11 cellular contexts compared by ENCODE assay signal in genomic region chr2:8421658-8422499, GRCh38.
DNase-seq lines count a peak whose midpoint lies in the region; ATAC-seq and TF ChIP-seq lines count a peak whose summit lies in the region.
"Had no signal": no experiment of that assay in that cellular context is flagged by ENCODE, and none has a peak within 500 bp of the region (broad histone marks: within the 10 kb centered on the region; RNA-seq: fewer than 3 reads in every experiment).

No MANE protein-coding gene starts in this region.

- CTCF ChIA-PET in MCF 10A (lab: Yijun Ruan, JAX), result interaction anchor here (1.0 kb wide), 1 partner anchor 85 kb away, joined by 4 read pairs; no protein-coding TSS in a partner anchor

- TF ChIP-seq CTCF in GM12865 (IDR thresholded peaks at IDR 0.05; ENCODE audit: insufficient read depth, low read depth, low read length, missing control alignments), result peak; percentile 27
- TF ChIP-seq CTCF in nephron progenitor cell (IDR thresholded peaks at IDR 0.05), result no peak
- TF ChIP-seq CTCF in MCF 10A (IDR thresholded peaks at IDR 0.05; ENCODE audit: unreplicated experiment), result no peak

- peaks cover 27% of the 10 kb centered on the region for H3K9me3 Mint-ChIP-seq in nephron progenitor cell
- peaks cover 8% of the 10 kb centered on the region for H3K9me3 Mint-ChIP-seq in MCF 10A (ENCODE audit: unreplicated experiment)

- in situ Hi-C loops in SK-MEL-5 (cut with HindIII; ENCODE audit: low pct_unique_long_range_greater_than_20kb, low sequenced_read_pairs), result no loop called here

- ATAC-seq in GM19397 (IDR thresholded peaks at IDR 0.05; ENCODE audit: unreplicated experiment) (peak; percentile 93), HG03039 (IDR thresholded peaks at IDR 0.05; ENCODE audit: unreplicated experiment) (peak; percentile 66)

- H3K36me3 Mint-ChIP-seq in nephron progenitor cell (ENCODE audit: low read depth) (no peaks in the 10 kb centered on the region), MCF 10A (ENCODE audit: insufficient read depth, unreplicated experiment) (no peaks in the 10 kb centered on the region)

- POLR2A ChIA-PET in MCF 10A (lab: Yijun Ruan, JAX), result interaction anchor here (0.9 kb wide), 1 partner anchor 10 kb away, joined by 3 read pairs; no protein-coding TSS in a partner anchor

- H3K4me3 ChIP-seq in GM12865 (ENCODE audit: low read depth, low read length), result no peak overlapping the region
- H3K4me3 ChIP-seq: BLaER1, MG63 had no signal

- intact Hi-C loops in MCF 10A (cut with micrococcal nuclease), result no loop called here

- H3K27me3 Mint-ChIP-seq in nephron progenitor cell (ENCODE audit: low read depth, poor library complexity), result peaks cover 9% of the 10 kb centered on the region
- H3K27me3 Mint-ChIP-seq in MCF 10A (ENCODE audit: insufficient read depth, unreplicated experiment), result no peaks in the 10 kb centered on the region

- H3K27ac Mint-ChIP-seq in nephron progenitor cell, result no peak overlapping the region
- no peak overlapping the region for H3K27ac Mint-ChIP-seq in MCF 10A (ENCODE audit: low read depth, unreplicated experiment)
- H3K27ac Mint-ChIP-seq: activated CD4-positive, alpha-beta T cell treated with anti-CD3 and anti-CD28 coated beads, Interleukin-2, amount 10 ng/mL, durations not matched to agents 7 days and 5 days had no signal

- H3K4me3 Mint-ChIP-seq in nephron progenitor cell (no peak overlapping the region), MCF 10A (ENCODE audit: unreplicated experiment) (no peak overlapping the region)
- H3K4me3 Mint-ChIP-seq: activated CD4-positive, alpha-beta T cell treated with anti-CD3 and anti-CD28 coated beads, Interleukin-2, amount 10 ng/mL, durations not matched to agents 7 days and 5 days had no signal

- BruUV-seq in MCF 10A (replicated peaks; lab: Mats Ljungman, UMichigan), result no TSS peak

- DNase-seq in GM12865 (ENCODE audit: low read depth), result peak; percentile 83
- DNase-seq in SK-MEL-5 (ENCODE audit: low read depth, low spot score), result peak; percentile 24
- DNase-seq in dedifferentiated amniotic fluid mesenchymal stem cell (ENCODE audit: extremely low spot score), result no peak
- DNase-seq in DMS 273 (lab: John Stamatoyannopoulos, UW; ENCODE audit: unreplicated experiment), result no peak
- DNase-seq in nephron progenitor cell, result no peak
- no peak for DNase-seq in MCF 10A (ENCODE audit: unreplicated experiment)
- DNase-seq: activated CD4-positive, alpha-beta T cell treated with anti-CD3 and anti-CD28 coated beads, Interleukin-2, amount 10 ng/mL, durations not matched to agents 7 days and 5 days; MG63 had no signal

- peaks cover 16% of the 10 kb centered on the region for H3K4me1 Mint-ChIP-seq in nephron progenitor cell
- no peaks in the 10 kb centered on the region for H3K4me1 Mint-ChIP-seq in MCF 10A (ENCODE audit: insufficient read depth, unreplicated experiment)

Comparison
In these comparisons a context has a peak if more than half of its experiments do, and no peak if none do; other contexts are left out.
1. DNase-seq: peak in GM12865 (single experiment) and SK-MEL-5 (single experiment); none in dedifferentiated amniotic fluid mesenchymal stem cell (single experiment), DMS 273 (single experiment), nephron progenitor cell (single experiment) and MCF 10A (single experiment).